In the genomic region with DNA sequence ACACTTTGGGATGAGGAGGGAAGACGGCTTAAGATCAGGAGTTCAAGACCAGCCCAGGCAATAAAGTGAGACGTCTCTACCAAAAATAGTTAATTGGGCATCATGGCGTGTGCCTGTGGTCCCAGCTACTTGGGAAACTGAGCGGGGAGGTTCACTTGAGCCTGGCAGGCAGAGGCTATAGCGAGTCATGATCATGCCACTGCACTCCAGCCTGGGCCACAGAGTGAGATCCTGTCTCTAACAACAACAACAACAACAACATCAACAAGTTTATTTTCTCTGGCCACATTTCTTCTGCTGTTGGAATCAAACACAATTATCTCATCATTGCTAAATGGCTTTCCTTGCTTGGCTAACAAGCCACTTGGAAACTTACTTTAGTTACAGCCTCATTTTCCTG, we compare ENCODE assay signal across 21 cellular contexts. TPM values are rescaled to one million over a fixed set of nuclear protein-coding genes. Genes with fewer than 3 reads are reported as not detected.
DNase-seq lines count a peak whose midpoint lies in the region; ATAC-seq lines count a peak whose summit lies in the region.
"Had no signal": no experiment of that assay in that cellular context is flagged by ENCODE, and none has a peak within 500 bp of the region (broad histone marks: within the 10 kb centered on the region; RNA-seq: fewer than 3 reads in every experiment).

No MANE protein-coding gene starts in this region.

- peak overlapping the region; percentile 79 for H3K27ac ChIP-seq in mesenchymal stem cell (ENCODE audit: low read length, poor library complexity, severe bottlenecking)
- H3K27ac ChIP-seq: lower lobe of right lung, sigmoid colon had no signal

- H4K91ac ChIP-seq in mesenchymal stem cell (ENCODE audit: low read length), result no peak overlapping the region

- peak overlapping the region in 1 of 2 experiments; percentile 54 for H3K4me3 ChIP-seq in mesenchymal stem cell (ENCODE audit: insufficient read depth in 1 of 2, low read depth in 1 of 2, low read length in 2 of 2)
- H3K4me3 ChIP-seq: lower lobe of right lung, sigmoid colon had no signal

- H3K4me3 Mint-ChIP-seq in activated naive CD8-positive, alpha-beta T cell, result no peak overlapping the region
- H3K4me3 Mint-ChIP-seq in activated naive CD8-positive, alpha-beta T cell treated with anti-CD3 and anti-CD28 coated beads for 36 hours, result no peak overlapping the region
- H3K4me3 Mint-ChIP-seq in activated T-helper 17 cell treated with anti-CD3 and anti-CD28 coated beads, Interleukin-2, amount 50 U/mL, for 72 hours, result peak overlapping the region; percentile 72
- H3K4me3 Mint-ChIP-seq: dendritic cell treated with granulocyte-macrophage colony-stimulating factor and Interleukin-4, amounts not matched to agents 40 ng/mL and 50 ng/mL, for 4 days; neural crest cell; T-helper 1 cell treated with Interleukin-12 subunit alpha and Interleukin-12 subunit beta and Interleukin-4 antibody, amounts not matched to agents 30 μg/mL and 1 μg/mL, for 36 hours had no signal

- peak overlapping the region; percentile 49 for H2AK5ac ChIP-seq in mesenchymal stem cell (ENCODE audit: low read length, severe bottlenecking)

- 88% methylated on average over 5 of the region's 5 CpGs for WGBS in mesenchymal stem cell

- no peak overlapping the region for H4K8ac ChIP-seq in mesenchymal stem cell (ENCODE audit: low read length)

- no peak overlapping the region for H3K18ac ChIP-seq in mesenchymal stem cell (ENCODE audit: low read depth in 1 of 2, low read length in 2 of 2)

- H2AFZ ChIP-seq in mesenchymal stem cell (ENCODE audit: low read depth, low read length), result no peak overlapping the region

- DNase-seq in activated naive CD8-positive, alpha-beta T cell treated with anti-CD3 and anti-CD28 coated beads for 36 hours, result no peak
- DNase-seq in mesenchymal stem cell, result no peak
- DNase-seq: activated effector memory CD4-positive, alpha-beta T cell treated with anti-CD3 and anti-CD28 coated beads, Interleukin-2, amount 50 U/mL, for 16 hours; Caco-2; DMS79 treated with DMSO at 0.1 percent for 48 hours; kidney glomerular epithelial cell; lower lobe of right lung; NCI-H2171 treated with DMSO at 0.1 percent for 48 hours; NCI-H524; NK-92 treated with Interleukin-12 subunit alpha and Interleukin-12 subunit beta, amount 100 ng/mL, for 24 hours; sigmoid colon; substantia nigra had no signal

- H3K14ac ChIP-seq in mesenchymal stem cell (ENCODE audit: low read length in 2 of 2), result no peak overlapping the region

- no peak overlapping the region for H3K23ac ChIP-seq in mesenchymal stem cell (ENCODE audit: low read length in 2 of 2)

- no peak for ATAC-seq in activated T-helper 17 cell treated with anti-CD3 and anti-CD28 coated beads, Interleukin-2, amount 50 U/mL, for 72 hours (replicated peaks)
- no peak for ATAC-seq in GM19397 (IDR thresholded peaks at IDR 0.05; ENCODE audit: unreplicated experiment)
- ATAC-seq in HG03175 (IDR thresholded peaks at IDR 0.05; ENCODE audit: unreplicated experiment), result no peak
- ATAC-seq in GM21528 (IDR thresholded peaks at IDR 0.05; ENCODE audit: low FRiP score, unreplicated experiment), result no peak
- ATAC-seq: lower lobe of right lung had no signal

- H3K36me3 Mint-ChIP-seq in activated naive CD8-positive, alpha-beta T cell, result peaks cover 4% of the 10 kb centered on the region
- H3K36me3 Mint-ChIP-seq in activated naive CD8-positive, alpha-beta T cell treated with anti-CD3 and anti-CD28 coated beads for 36 hours, result peaks cover 12% of the 10 kb centered on the region
- H3K36me3 Mint-ChIP-seq in activated T-helper 17 cell treated with anti-CD3 and anti-CD28 coated beads, Interleukin-2, amount 50 U/mL, for 72 hours (ENCODE audit: low read depth), result peaks cover 31% of the 10 kb centered on the region

- no peak overlapping the region for H3K4ac ChIP-seq in mesenchymal stem cell (ENCODE audit: low read depth in 1 of 2, low read length in 2 of 2)

- H3K9me3 Mint-ChIP-seq in activated naive CD8-positive, alpha-beta T cell (ENCODE audit: low read depth), result no peaks in the 10 kb centered on the region
- H3K9me3 Mint-ChIP-seq in activated naive CD8-positive, alpha-beta T cell treated with anti-CD3 and anti-CD28 coated beads for 36 hours, result no peaks in the 10 kb centered on the region
- H3K9me3 Mint-ChIP-seq in activated T-helper 17 cell treated with anti-CD3 and anti-CD28 coated beads, Interleukin-2, amount 50 U/mL, for 72 hours, result no peaks in the 10 kb centered on the region
- H3K9me3 Mint-ChIP-seq: dendritic cell treated with granulocyte-macrophage colony-stimulating factor and Interleukin-4, amounts not matched to agents 40 ng/mL and 50 ng/mL, for 4 days; neural crest cell; T-helper 1 cell treated with Interleukin-12 subunit alpha and Interleukin-12 subunit beta and Interleukin-4 antibody, amounts not matched to agents 30 μg/mL and 1 μg/mL, for 36 hours had no signal

- no peaks in the 10 kb centered on the region for H3K27me3 ChIP-seq in mesenchymal stem cell (ENCODE audit: control insufficient read depth in 1 of 2, insufficient read depth in 1 of 2, low read length in 2 of 2)
- H3K27me3 ChIP-seq: sigmoid colon had no signal

- no peaks in the 10 kb centered on the region for H3K79me1 ChIP-seq in mesenchymal stem cell (replicated peaks; ENCODE audit: low read length, poor library complexity, severe bottlenecking)

- no peak overlapping the region for H3K4me2 ChIP-seq in mesenchymal stem cell (ENCODE audit: low read length, poor library complexity, severe bottlenecking)

- peaks cover 7% of the 10 kb centered on the region for H3K4me1 Mint-ChIP-seq in activated naive CD8-positive, alpha-beta T cell (ENCODE audit: low read depth)
- peaks cover 24% of the 10 kb centered on the region for H3K4me1 Mint-ChIP-seq in activated naive CD8-positive, alpha-beta T cell treated with anti-CD3 and anti-CD28 coated beads for 36 hours
- H3K4me1 Mint-ChIP-seq in activated T-helper 17 cell treated with anti-CD3 and anti-CD28 coated beads, Interleukin-2, amount 50 U/mL, for 72 hours, result peaks cover 24% of the 10 kb centered on the region
- H3K4me1 Mint-ChIP-seq: neural crest cell had no signal

- no peak overlapping the region for H2BK12ac ChIP-seq in mesenchymal stem cell (ENCODE audit: low read length in 2 of 2)

- peaks cover 8 to 26% of the 10 kb centered on the region in 2 experiments for H3K36me3 ChIP-seq in mesenchymal stem cell (ENCODE audit: control insufficient read depth in 1 of 2, insufficient read depth in 2 of 2, low read depth in 1 of 2, low read length in 2 of 2)

- H3K9ac ChIP-seq in mesenchymal stem cell (ENCODE audit: low read length), result peak overlapping the region; percentile 75

- no peaks in the 10 kb centered on the region for H3K27me3 Mint-ChIP-seq in activated naive CD8-positive, alpha-beta T cell
- H3K27me3 Mint-ChIP-seq in activated naive CD8-positive, alpha-beta T cell treated with anti-CD3 and anti-CD28 coated beads for 36 hours, result no peaks in the 10 kb centered on the region
- H3K27me3 Mint-ChIP-seq in activated T-helper 17 cell treated with anti-CD3 and anti-CD28 coated beads, Interleukin-2, amount 50 U/mL, for 72 hours, result no peaks in the 10 kb centered on the region
- H3K27me3 Mint-ChIP-seq: dendritic cell treated with granulocyte-macrophage colony-stimulating factor and Interleukin-4, amounts not matched to agents 40 ng/mL and 50 ng/mL, for 4 days; progenitor cell of endocrine pancreas had no signal

- H2BK120ac ChIP-seq in mesenchymal stem cell (ENCODE audit: low read depth, low read length), result no peak overlapping the region

- H2BK15ac ChIP-seq in mesenchymal stem cell (ENCODE audit: low read depth, poor library complexity, severe bottlenecking), result no peak overlapping the region

- peak overlapping the region; percentile 3 for H3K27ac Mint-ChIP-seq in activated naive CD8-positive, alpha-beta T cell
- no peak overlapping the region for H3K27ac Mint-ChIP-seq in activated naive CD8-positive, alpha-beta T cell treated with anti-CD3 and anti-CD28 coated beads for 36 hours
- H3K27ac Mint-ChIP-seq in activated T-helper 17 cell treated with anti-CD3 and anti-CD28 coated beads, Interleukin-2, amount 50 U/mL, for 72 hours, result peak overlapping the region; percentile 95
- H3K27ac Mint-ChIP-seq: dendritic cell treated with granulocyte-macrophage colony-stimulating factor and Interleukin-4, amounts not matched to agents 40 ng/mL and 50 ng/mL, for 4 days; progenitor cell of endocrine pancreas; T-helper 1 cell treated with Interleukin-12 subunit alpha and Interleukin-12 subunit beta and Interleukin-4 antibody, amounts not matched to agents 30 μg/mL and 1 μg/mL, for 36 hours had no signal

- H3K4me1 ChIP-seq in mesenchymal stem cell (ENCODE audit: control insufficient read depth, insufficient read depth, low read depth, low read length), result peaks cover 2% of the 10 kb centered on the region
- H3K4me1 ChIP-seq: Caco-2, lower lobe of right lung, sigmoid colon had no signal

- H2BK5ac ChIP-seq in mesenchymal stem cell (ENCODE audit: low read depth, low read length, poor library complexity, severe bottlenecking), result no peak overlapping the region

- H3K9me3 ChIP-seq in mesenchymal stem cell (ENCODE audit: control insufficient read depth, low read length), result no peaks in the 10 kb centered on the region
- H3K9me3 ChIP-seq: Caco-2, lower lobe of right lung, sigmoid colon had no signal

RNA-seq across cellular contexts. Expression of gene NIFK, which starts 13.4 kb away (rescaled TPM):
- total RNA-seq in activated naive CD8-positive, alpha-beta T cell treated with anti-CD3 and anti-CD28 coated beads for 36 hours, result 100 to 1,000 TPM; 186 to 202 TPM
- 100 to 1,000 TPM; 103 to 146 TPM for total RNA-seq in activated T-helper 17 cell treated with anti-CD3 and anti-CD28 coated beads, Interleukin-2, amount 50 U/mL, for 72 hours
- polyA plus RNA-seq in mesenchymal stem cell (2013, experiment 1 of 2), result 75.3 TPM
- polyA plus RNA-seq in mesenchymal stem cell (2013, experiment 2 of 2), result 68.7 TPM

RNA-seq across cellular contexts. Expression of gene TSN, which starts 32.1 kb away (rescaled TPM):
- 10 to 100 TPM; 94.8 to 99.5 TPM for total RNA-seq in activated naive CD8-positive, alpha-beta T cell treated with anti-CD3 and anti-CD28 coated beads for 36 hours
- total RNA-seq in activated T-helper 17 cell treated with anti-CD3 and anti-CD28 coated beads, Interleukin-2, amount 50 U/mL, for 72 hours, result 10 to 100 TPM; 33.7 to 80.7 TPM
- polyA plus RNA-seq in mesenchymal stem cell (2013, experiment 1 of 2), result 28.6 TPM
- 29.9 TPM for polyA plus RNA-seq in mesenchymal stem cell (2013, experiment 2 of 2)
